Comparison of ENCODE assay signal across 11 cellular contexts in the genomic region with DNA sequence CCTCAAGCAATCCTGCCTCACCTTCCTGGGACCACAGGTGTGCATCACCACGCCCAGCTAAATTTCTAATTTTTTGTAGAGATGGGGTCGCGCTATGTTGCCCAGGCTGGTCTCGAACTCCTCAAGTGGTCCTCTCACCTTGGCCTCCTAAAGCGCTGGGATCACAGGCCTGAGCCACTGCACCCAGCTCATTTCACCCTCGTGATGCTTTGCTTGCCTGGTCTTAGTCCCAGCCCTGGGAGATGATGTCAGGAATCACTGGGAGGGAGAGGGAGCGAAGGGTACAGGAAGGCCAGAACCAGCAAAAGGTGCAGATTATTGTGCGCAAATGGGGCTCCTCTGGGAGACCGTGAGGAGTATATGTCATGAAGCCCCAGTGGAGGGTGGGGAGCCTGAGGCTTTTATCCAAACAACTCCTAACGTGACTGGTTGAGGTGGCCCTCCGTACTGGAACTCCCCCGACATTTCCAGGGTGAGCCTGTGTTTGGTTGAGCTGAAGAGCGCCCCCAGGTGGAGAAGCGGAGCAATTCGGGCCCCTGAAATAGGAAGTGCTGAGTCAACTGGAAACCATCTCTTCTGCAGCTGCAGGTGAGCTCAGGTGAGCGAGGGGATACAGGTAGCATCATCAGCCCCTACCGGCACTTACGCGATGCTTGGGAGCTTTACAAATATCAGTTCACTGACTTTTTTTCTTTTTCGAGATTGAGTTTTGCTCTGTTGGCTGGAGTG. TPM values are rescaled to one million over a fixed set of nuclear protein-coding genes. Genes with fewer than 3 reads are reported as not detected.
DNase-seq lines count a peak whose midpoint lies in the region; ATAC-seq and TF ChIP-seq lines count a peak whose summit lies in the region.
"Had no signal": no experiment of that assay in that cellular context is flagged by ENCODE, and none has a peak within 500 bp of the region (broad histone marks: within the 10 kb centered on the region; RNA-seq: fewer than 3 reads in every experiment).

No MANE protein-coding gene starts in this region.

- ATAC-seq in mucosa of descending colon, result no peak
- ATAC-seq in HG02759 (IDR thresholded peaks at IDR 0.05; ENCODE audit: unreplicated experiment), result no peak

- H3K27me3 ChIP-seq in HUES6 (ENCODE audit: control insufficient read depth, insufficient read depth, low read length) (no peaks in the 10 kb centered on the region), spleen (replicated peaks in 1 of 7) (peaks cover 0 to 21% (median 0%) of the 10 kb centered on the region in 7 donors)

- H3K9me3 ChIP-seq in HUES6 (ENCODE audit: control insufficient read depth, insufficient read depth, low read depth, low read length), result peaks cover 8% of the 10 kb centered on the region; the same call in 1 of the 2 replicates
- no peaks in the 10 kb centered on the region for H3K9me3 ChIP-seq in mucosa of descending colon
- peaks cover 0 to 10% (median 6%) of the 10 kb centered on the region in 8 donors for H3K9me3 ChIP-seq in spleen

- H3K4me3 ChIP-seq in HUES6 (ENCODE audit: low read depth, low read length) (no peak overlapping the region), astrocyte of the cerebellum (ENCODE audit: low read depth, low read length) (no peak overlapping the region), mucosa of descending colon (no peak overlapping the region), spleen (no peak overlapping the region)
- H3K4me3 ChIP-seq: lung had no signal

- no peaks in the 10 kb centered on the region for H3K36me3 ChIP-seq in HUES6 (ENCODE audit: control insufficient read depth, insufficient read depth, low read length)
- H3K36me3 ChIP-seq in mucosa of descending colon (ENCODE audit: low read depth), result no peaks in the 10 kb centered on the region
- no peaks in the 10 kb centered on the region for H3K36me3 ChIP-seq in spleen

- 60 to 70% (median 65%) methylated on average over 16 to 20 of the region's 20 CpGs for WGBS in spleen, 5 donors

- TF ChIP-seq POLR2A in spleen (IDR thresholded peaks at IDR 0.05), result no peak

- intact Hi-C loops in mucosa of descending colon (cut with DNase I, micrococcal nuclease) (no loop called here), spleen (cut with DNase I; ENCODE audit: low total_unique reads) (no loop called here)

- in situ Hi-C loops in astrocyte of the cerebellum (cut with HindIII; ENCODE audit: low sequenced_read_pairs), result no loop called here

- peak; percentile 56 for TF ChIP-seq CTCF in astrocyte of the cerebellum (IDR thresholded peaks at IDR 0.05; ENCODE audit: low read depth, low read length, missing control alignments)
- peak; percentile 9 for TF ChIP-seq CTCF in mucosa of descending colon (IDR thresholded peaks at IDR 0.05)
- peak in 4 of 11 experiments; percentile 39 to 51 (median 45) for TF ChIP-seq CTCF in spleen (IDR thresholded peaks at IDR 0.05 in 8 of 11, conservative IDR thresholded peaks at IDR 0.05 in 3 of 11)

- peaks cover 17% of the 10 kb centered on the region for H3K4me1 ChIP-seq in HUES6 (ENCODE audit: control insufficient read depth, insufficient read depth, low read length)
- H3K4me1 ChIP-seq in mucosa of descending colon (ENCODE audit: low read depth), result no peaks in the 10 kb centered on the region
- H3K4me1 ChIP-seq in spleen, result peaks cover 0 to 16% (median 11%) of the 10 kb centered on the region in 6 donors

- peak overlapping the region; percentile 10 for H3K9ac ChIP-seq in HUES6 (ENCODE audit: low read length)

- H3K27ac ChIP-seq in HUES6 (ENCODE audit: low read depth, low read length) (no peak overlapping the region), spleen (no peak overlapping the region)

- DNase-seq in NOMO-1 treated with DMSO at 0.1 percent for 48 hours (lab: John Stamatoyannopoulos, UW; ENCODE audit: unreplicated experiment) (peak; percentile 10), NOMO-1 (lab: John Stamatoyannopoulos, UW; ENCODE audit: unreplicated experiment in 2 of 2) (no peak), astrocyte of the cerebellum (ENCODE audit: low read depth) (no peak), mucosa of descending colon (no peak), NCI-H146 (lab: John Stamatoyannopoulos, UW) (no peak), spleen (no peak)
- DNase-seq: activated naive CD8-positive, alpha-beta T cell treated with anti-CD3 and anti-CD28 coated beads, Interleukin-2, amount 10 ng/mL, durations not matched to agents 7 days and 5 days; NCI-H1092 had no signal

RNA-seq across cellular contexts. Expression of a gene that starts 41.2 kb away (rescaled TPM):
- 10 to 100 TPM; 55.8 to 69.8 (median 56.0) TPM for total RNA-seq in mucosa of descending colon
- total RNA-seq in spleen, result 10 to 100 TPM; 60.0 to 84.1 (median 76.3) TPM
- 10 to 100 TPM in 1 of 3 donors, 1 to 10 TPM in 2; 7.3 to 15.0 (median 8.4) TPM for polyA plus RNA-seq in spleen
